Comparison of ENCODE assay signal across 9 cellular contexts in the genomic region with DNA sequence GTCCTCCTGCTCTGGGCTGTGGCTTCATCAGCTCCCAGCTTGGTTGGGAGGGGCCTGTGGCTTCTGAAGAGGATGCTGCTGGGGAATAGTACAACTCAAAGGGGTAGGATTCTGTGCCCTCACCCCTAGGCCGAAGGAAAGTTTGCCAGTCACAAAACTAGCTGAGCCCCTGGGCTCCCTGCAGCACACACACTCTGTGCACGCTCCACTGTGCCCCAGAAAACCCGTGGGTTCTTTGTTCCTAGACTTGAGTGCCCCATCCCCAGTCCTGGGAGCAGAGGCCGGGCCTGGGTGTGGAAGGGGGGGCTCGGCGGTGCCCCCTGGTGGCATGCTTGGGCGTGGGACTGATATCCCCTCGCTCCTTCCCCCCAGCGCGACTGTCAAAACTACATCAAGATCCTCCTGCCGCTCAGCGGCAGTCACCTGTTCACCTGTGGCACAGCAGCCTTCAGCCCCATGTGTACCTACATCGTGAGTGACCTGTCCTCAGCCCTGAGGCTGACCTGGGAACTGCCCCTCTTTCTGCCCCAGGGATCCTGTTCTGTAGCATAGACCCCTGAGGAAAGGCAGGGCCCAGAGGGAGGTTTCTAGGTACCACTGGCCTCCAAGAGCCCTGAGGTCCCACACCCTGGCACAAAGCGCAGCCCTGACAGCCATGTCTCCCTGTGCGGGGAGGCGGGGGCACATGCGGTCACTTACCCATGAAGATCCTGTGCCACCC. TPM values are rescaled to one million over a fixed set of nuclear protein-coding genes. Genes with fewer than 3 reads are reported as not detected.
DNase-seq lines count a peak whose midpoint lies in the region; FAIRE-seq and TF ChIP-seq lines count a peak whose summit lies in the region.
"Had no signal": no experiment of that assay in that cellular context is flagged by ENCODE, and none has a peak within 500 bp of the region (broad histone marks: within the 10 kb centered on the region; RNA-seq: fewer than 3 reads in every experiment).

No MANE protein-coding gene starts in this region.

- no peak for FAIRE-seq in D721Med (lab: Jason Lieb, UNC)

- H3K4me1 Mint-ChIP-seq in endothelial cell (ENCODE audit: unreplicated experiment) (no peaks in the 10 kb centered on the region), nephron progenitor cell (peaks cover 14% of the 10 kb centered on the region)

- H3K27me3 Mint-ChIP-seq in endothelial cell (ENCODE audit: unreplicated experiment): no peaks in the 10 kb centered on the region
- H3K27me3 Mint-ChIP-seq in nephron progenitor cell (ENCODE audit: low read depth, poor library complexity): no peaks in the 10 kb centered on the region

- H3K36me3 Mint-ChIP-seq in endothelial cell (ENCODE audit: low read depth, unreplicated experiment): no peaks in the 10 kb centered on the region
- peaks cover 45% of the 10 kb centered on the region for H3K36me3 Mint-ChIP-seq in nephron progenitor cell (ENCODE audit: low read depth)

- peak; percentile 57 for TF ChIP-seq CTCF in D721Med (IDR thresholded peaks at IDR 0.05; ENCODE audit: insufficient read depth, missing control alignments)
- TF ChIP-seq CTCF in LNCAP (IDR thresholded peaks at IDR 0.05): peak; percentile 70
- TF ChIP-seq CTCF in endothelial cell (IDR thresholded peaks at IDR 0.05; ENCODE audit: unreplicated experiment): peak; percentile 82
- TF ChIP-seq CTCF in nephron progenitor cell (IDR thresholded peaks at IDR 0.05): peak; percentile 73

- H3K4me3 Mint-ChIP-seq in endothelial cell (ENCODE audit: unreplicated experiment) (no peak overlapping the region), nephron progenitor cell (no peak overlapping the region)

- H3K27ac Mint-ChIP-seq in endothelial cell (ENCODE audit: unreplicated experiment): no peak overlapping the region
- peak overlapping the region; percentile 62 for H3K27ac Mint-ChIP-seq in nephron progenitor cell

- peak; percentile 68 for DNase-seq in D721Med (ENCODE audit: insufficient read length, low spot score)
- peak; percentile 41 to 49 for DNase-seq in activated CD4-positive, alpha-beta T cell treated with anti-CD3 and anti-CD28 coated beads, Interleukin-2, amount 50 U/mL, for 4 hours
- peak; percentile 81 for DNase-seq in endothelial cell (ENCODE audit: low spot score)
- peak; percentile 70 for DNase-seq in nephron progenitor cell
- DNase-seq in NCI-H1092 treated with DMSO at 0.1 percent for 48 hours (lab: John Stamatoyannopoulos, UW): no peak
- no peak for DNase-seq in NCI-H446 treated with DMSO at 0.1 percent for 48 hours (lab: John Stamatoyannopoulos, UW)
- DNase-seq in NCI-H2107 (lab: John Stamatoyannopoulos, UW): no peak

- no peaks in the 10 kb centered on the region for H3K9me3 Mint-ChIP-seq in endothelial cell (ENCODE audit: unreplicated experiment)
- H3K9me3 Mint-ChIP-seq in nephron progenitor cell: no peaks in the 10 kb centered on the region

RNA-seq across cellular contexts. Expression of a gene that starts 14.2 kb away (rescaled TPM):
- total RNA-seq in endothelial cell (ENCODE audit: unreplicated experiment): 19.8 TPM

RNA-seq across cellular contexts. Expression of a gene that starts 14.4 kb away (rescaled TPM):
- 7.7 TPM for total RNA-seq in endothelial cell (ENCODE audit: unreplicated experiment)

RNA-seq across cellular contexts. Expression of a gene that starts 18.5 kb away (rescaled TPM):
- 11.2 TPM for total RNA-seq in endothelial cell (ENCODE audit: unreplicated experiment)

RNA-seq across cellular contexts. Expression of a gene that starts 29.8 kb away (rescaled TPM):
- not detected for total RNA-seq in endothelial cell (ENCODE audit: unreplicated experiment)
- total RNA-seq: M059J had no signal

RNA-seq across cellular contexts. Expression of a gene that starts 45.9 kb away (rescaled TPM):
- 69.0 TPM for total RNA-seq in endothelial cell (ENCODE audit: unreplicated experiment)

Comparison
In these comparisons a context has a peak if more than half of its experiments do, and no peak if none do; other contexts are left out.
1. DNase-seq: peak in D721Med (single experiment), activated CD4-positive, alpha-beta T cell treated with anti-CD3 and anti-CD28 coated beads, Interleukin-2, amount 50 U/mL, for 4 hours (2 of 2), endothelial cell (single experiment) and nephron progenitor cell (single experiment); none in NCI-H1092 treated with DMSO at 0.1 percent for 48 hours (single experiment), NCI-H446 treated with DMSO at 0.1 percent for 48 hours (single experiment) and NCI-H2107 (single experiment).
2. Peak in every context shown above with its lines, with median percentiles within 50 percentile points of each other: CTCF ChIP-seq.